ENCODE assay signal across 2 cellular contexts in the genomic region with DNA sequence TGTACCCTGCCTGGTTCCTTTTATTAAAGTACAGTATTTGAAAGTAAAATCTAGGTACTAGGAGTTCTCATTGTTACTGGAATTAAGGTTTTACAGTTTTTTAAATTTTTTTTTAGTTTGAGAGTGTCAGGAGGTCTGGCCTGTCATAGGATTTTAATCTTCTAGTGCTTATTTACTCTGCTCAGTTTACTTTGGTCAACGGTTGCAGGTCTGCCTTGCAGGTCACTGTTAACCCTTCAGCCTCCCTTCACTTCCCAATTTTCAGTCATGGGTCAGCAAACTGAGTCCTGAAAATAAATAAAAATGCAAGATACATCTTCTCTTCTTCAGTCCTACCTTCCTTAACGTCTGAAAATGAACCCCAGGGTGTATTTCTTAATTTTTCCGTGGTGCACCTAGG.
TF ChIP-seq lines count a peak whose summit lies in the region.

No MANE protein-coding gene starts in this region.

TF ChIP-seq in K562, 482 proteins besides CTCF, POLR2A, EP300 and RAD21:
- TF ChIP-seq PHF8 (IDR thresholded peaks at IDR 0.05; ENCODE audit: borderline replicate concordance, low read length) (no peak), NEUROD1 (IDR thresholded peaks at IDR 0.05; ENCODE audit: borderline replicate concordance, low read depth, low read length, partially characterized antibody) (no peak), BRD4 (IDR thresholded peaks at IDR 0.05) (no peak), POLR2AphosphoS2 (IDR thresholded peaks at IDR 0.05; ENCODE audit: low read length) (no peak), SETDB1 (IDR thresholded peaks at IDR 0.05; ENCODE audit: low read length) (no peak), STAT5B (CRISPR knock-in tag; IDR thresholded peaks at IDR 0.05) (no peak), TAF7 (tag; IDR thresholded peaks at IDR 0.05) (no peak), RNF2 (IDR thresholded peaks at IDR 0.05) (no peak), CBX1 (IDR thresholded peaks at IDR 0.05; ENCODE audit: low read depth) (no peak), NBN (IDR thresholded peaks at IDR 0.05; ENCODE audit: low read depth) (no peak)
TF ChIP-seq in K562: peak in this region for 0.

TF ChIP-seq in liver, 16 proteins besides CTCF, POLR2A, EP300 and RAD21:
- TF ChIP-seq YY1 (IDR thresholded peaks at IDR 0.05) = peak; percentile 55
- TF ChIP-seq SP1 (IDR thresholded peaks at IDR 0.05) = peak; percentile 64
- no peak for TF ChIP-seq ZBTB33 (IDR thresholded peaks at IDR 0.05)
- TF ChIP-seq EGR1 (IDR thresholded peaks at IDR 0.05; ENCODE audit: low read depth in 2 of 2) = no peak
- peak in 1 of 2 donors; percentile 51 for TF ChIP-seq RXRA (IDR thresholded peaks at IDR 0.05)
- peak; percentile 56 to 57 for TF ChIP-seq HNF4A (conservative IDR thresholded peaks at IDR 0.05)
- TF ChIP-seq NR2F2 (IDR thresholded peaks at IDR 0.05) = no peak
- TF ChIP-seq TAF1 (conservative IDR thresholded peaks at IDR 0.05) = no peak
- TF ChIP-seq, protein P1, sequence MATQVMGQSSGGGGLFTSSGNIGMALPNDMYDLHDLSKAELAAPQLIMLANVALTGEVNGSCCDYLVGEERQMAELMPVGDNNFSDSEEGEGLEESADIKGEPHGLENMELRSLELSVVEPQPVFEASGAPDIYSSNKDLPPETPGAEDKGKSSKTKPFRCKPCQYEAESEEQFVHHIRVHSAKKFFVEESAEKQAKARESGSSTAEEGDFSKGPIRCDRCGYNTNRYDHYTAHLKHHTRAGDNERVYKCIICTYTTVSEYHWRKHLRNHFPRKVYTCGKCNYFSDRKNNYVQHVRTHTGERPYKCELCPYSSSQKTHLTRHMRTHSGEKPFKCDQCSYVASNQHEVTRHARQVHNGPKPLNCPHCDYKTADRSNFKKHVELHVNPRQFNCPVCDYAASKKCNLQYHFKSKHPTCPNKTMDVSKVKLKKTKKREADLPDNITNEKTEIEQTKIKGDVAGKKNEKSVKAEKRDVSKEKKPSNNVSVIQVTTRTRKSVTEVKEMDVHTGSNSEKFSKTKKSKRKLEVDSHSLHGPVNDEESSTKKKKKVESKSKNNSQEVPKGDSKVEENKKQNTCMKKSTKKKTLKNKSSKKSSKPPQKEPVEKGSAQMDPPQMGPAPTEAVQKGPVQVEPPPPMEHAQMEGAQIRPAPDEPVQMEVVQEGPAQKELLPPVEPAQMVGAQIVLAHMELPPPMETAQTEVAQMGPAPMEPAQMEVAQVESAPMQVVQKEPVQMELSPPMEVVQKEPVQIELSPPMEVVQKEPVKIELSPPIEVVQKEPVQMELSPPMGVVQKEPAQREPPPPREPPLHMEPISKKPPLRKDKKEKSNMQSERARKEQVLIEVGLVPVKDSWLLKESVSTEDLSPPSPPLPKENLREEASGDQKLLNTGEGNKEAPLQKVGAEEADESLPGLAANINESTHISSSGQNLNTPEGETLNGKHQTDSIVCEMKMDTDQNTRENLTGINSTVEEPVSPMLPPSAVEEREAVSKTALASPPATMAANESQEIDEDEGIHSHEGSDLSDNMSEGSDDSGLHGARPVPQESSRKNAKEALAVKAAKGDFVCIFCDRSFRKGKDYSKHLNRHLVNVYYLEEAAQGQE (IDR thresholded peaks at IDR 0.05) = no peak
- TF ChIP-seq JUND (IDR thresholded peaks at IDR 0.05) = no peak
- TF ChIP-seq, protein P2, sequence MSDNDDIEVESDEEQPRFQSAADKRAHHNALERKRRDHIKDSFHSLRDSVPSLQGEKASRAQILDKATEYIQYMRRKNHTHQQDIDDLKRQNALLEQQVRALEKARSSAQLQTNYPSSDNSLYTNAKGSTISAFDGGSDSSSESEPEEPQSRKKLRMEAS (IDR thresholded peaks at IDR 0.05) = no peak
- TF ChIP-seq ATF3 (IDR thresholded peaks at IDR 0.05) = no peak
- TF ChIP-seq FOXA1 (IDR thresholded peaks at IDR 0.05) = peak; percentile 83
- TF ChIP-seq GABPA (IDR thresholded peaks at IDR 0.05 in 1 of 2, conservative IDR thresholded peaks at IDR 0.05 in 1 of 2) = no peak
- TF ChIP-seq FOXA2 (IDR thresholded peaks at IDR 0.05) = peak; percentile 93
- no peak for TF ChIP-seq HNF4G (IDR thresholded peaks at IDR 0.05)
